Comparison of ENCODE assay signal across 18 cellular contexts in the genomic region with DNA sequence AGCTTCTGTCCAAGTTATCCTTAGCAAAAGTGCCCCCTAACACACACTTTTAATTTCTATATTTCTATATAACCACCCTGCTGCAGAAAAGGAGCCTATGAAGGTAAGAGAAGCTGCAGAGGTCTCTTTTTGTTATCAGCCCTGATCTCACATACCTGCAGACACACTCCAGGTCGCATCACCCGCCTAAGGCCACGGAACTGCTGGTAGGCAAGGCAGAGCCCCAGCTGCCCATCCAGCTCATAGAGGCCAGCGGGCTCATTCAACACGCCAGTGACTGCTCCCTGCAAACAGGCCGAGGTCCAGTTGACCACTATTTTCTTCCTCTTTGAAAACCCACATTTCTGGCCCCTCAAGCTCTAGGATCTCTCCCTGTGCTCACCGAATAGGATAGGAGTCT. TPM values are rescaled to one million over a fixed set of nuclear protein-coding genes. Genes with fewer than 3 reads are reported as not detected.
DNase-seq lines count a peak whose midpoint lies in the region; ATAC-seq, FAIRE-seq and TF ChIP-seq lines count a peak whose summit lies in the region.
"Had no signal": no experiment of that assay in that cellular context is flagged by ENCODE, and none has a peak within 500 bp of the region (broad histone marks: within the 10 kb centered on the region; RNA-seq: fewer than 3 reads in every experiment).

No MANE protein-coding gene starts in this region.

- no peaks in the 10 kb centered on the region for H3K27me3 Mint-ChIP-seq in activated naive CD8-positive, alpha-beta T cell
- no peaks in the 10 kb centered on the region for H3K27me3 Mint-ChIP-seq in activated naive CD8-positive, alpha-beta T cell treated with anti-CD3 and anti-CD28 coated beads for 36 hours
- no peaks in the 10 kb centered on the region for H3K27me3 Mint-ChIP-seq in activated T-helper 17 cell treated with anti-CD3 and anti-CD28 coated beads, Interleukin-2, amount 50 U/mL, for 72 hours
- no peaks in the 10 kb centered on the region for H3K27me3 Mint-ChIP-seq in nephron progenitor cell (ENCODE audit: low read depth, poor library complexity)
- H3K27me3 Mint-ChIP-seq: B cell; CD4-positive, CD25-positive, alpha-beta regulatory T cell had no signal

- no peak for DNase-seq in activated naive CD8-positive, alpha-beta T cell treated with anti-CD3 and anti-CD28 coated beads for 36 hours
- no peak for DNase-seq in nephron progenitor cell
- no peak for DNase-seq in posterior vena cava (ENCODE audit: low spot score)
- no peak for DNase-seq in H54 (ENCODE audit: insufficient read length, low spot score)
- DNase-seq: CD4-positive, CD25-positive, alpha-beta regulatory T cell; COR-L47; DMS 273 treated with DMSO at 0.1 percent for 48 hours; DMS53; DND-41; EL had no signal

- intact Hi-C loops in posterior vena cava (cut with DNase I), result loop anchor here in 1 of 2 donors (2.0 kb wide), 1 partner anchor 19 kb away; no protein-coding TSS in a partner anchor

- ATAC-seq in activated T-helper 17 cell treated with anti-CD3 and anti-CD28 coated beads, Interleukin-2, amount 50 U/mL, for 72 hours (replicated peaks), result no peak
- no peak for ATAC-seq in GM21528 (IDR thresholded peaks at IDR 0.05; ENCODE audit: low FRiP score, unreplicated experiment)
- ATAC-seq: GM12878, HepG2 had no signal

- no peak for FAIRE-seq in H54 (lab: Jason Lieb, UNC)
- FAIRE-seq: GM12878, H1, HepG2 had no signal

- peak overlapping the region; percentile 10 for H3K27ac Mint-ChIP-seq in activated naive CD8-positive, alpha-beta T cell
- H3K27ac Mint-ChIP-seq in activated naive CD8-positive, alpha-beta T cell treated with anti-CD3 and anti-CD28 coated beads for 36 hours, result no peak overlapping the region
- H3K27ac Mint-ChIP-seq in activated T-helper 17 cell treated with anti-CD3 and anti-CD28 coated beads, Interleukin-2, amount 50 U/mL, for 72 hours, result peak overlapping the region; percentile 30
- peak overlapping the region; percentile 59 for H3K27ac Mint-ChIP-seq in nephron progenitor cell
- H3K27ac Mint-ChIP-seq: B cell had no signal

- H3K4me3 Mint-ChIP-seq in activated naive CD8-positive, alpha-beta T cell, result no peak overlapping the region
- H3K4me3 Mint-ChIP-seq in activated naive CD8-positive, alpha-beta T cell treated with anti-CD3 and anti-CD28 coated beads for 36 hours, result no peak overlapping the region
- H3K4me3 Mint-ChIP-seq in activated T-helper 17 cell treated with anti-CD3 and anti-CD28 coated beads, Interleukin-2, amount 50 U/mL, for 72 hours, result no peak overlapping the region
- H3K4me3 Mint-ChIP-seq in nephron progenitor cell, result no peak overlapping the region
- H3K4me3 Mint-ChIP-seq: B cell; CD4-positive, CD25-positive, alpha-beta regulatory T cell; CD8-positive, alpha-beta memory T cell had no signal

- no peak for TF ChIP-seq POLR2A in H54 (IDR thresholded peaks at IDR 0.05; ENCODE audit: low read depth, low read length)

- H3K36me3 Mint-ChIP-seq in activated naive CD8-positive, alpha-beta T cell, result peaks cover 17% of the 10 kb centered on the region
- peaks cover 27% of the 10 kb centered on the region for H3K36me3 Mint-ChIP-seq in activated naive CD8-positive, alpha-beta T cell treated with anti-CD3 and anti-CD28 coated beads for 36 hours
- peaks cover 100% of the 10 kb centered on the region for H3K36me3 Mint-ChIP-seq in activated T-helper 17 cell treated with anti-CD3 and anti-CD28 coated beads, Interleukin-2, amount 50 U/mL, for 72 hours (ENCODE audit: low read depth)
- peaks cover 67% of the 10 kb centered on the region for H3K36me3 Mint-ChIP-seq in nephron progenitor cell (ENCODE audit: low read depth)

- TF ChIP-seq CTCF in nephron progenitor cell (IDR thresholded peaks at IDR 0.05), result no peak

- peaks cover 17% of the 10 kb centered on the region for H3K4me1 Mint-ChIP-seq in activated naive CD8-positive, alpha-beta T cell (ENCODE audit: low read depth)
- peaks cover 8% of the 10 kb centered on the region for H3K4me1 Mint-ChIP-seq in activated naive CD8-positive, alpha-beta T cell treated with anti-CD3 and anti-CD28 coated beads for 36 hours
- H3K4me1 Mint-ChIP-seq in activated T-helper 17 cell treated with anti-CD3 and anti-CD28 coated beads, Interleukin-2, amount 50 U/mL, for 72 hours, result peaks cover 4% of the 10 kb centered on the region
- H3K4me1 Mint-ChIP-seq in nephron progenitor cell, result no peaks in the 10 kb centered on the region

- H3K9me3 Mint-ChIP-seq in activated naive CD8-positive, alpha-beta T cell (ENCODE audit: low read depth), result no peaks in the 10 kb centered on the region
- no peaks in the 10 kb centered on the region for H3K9me3 Mint-ChIP-seq in activated naive CD8-positive, alpha-beta T cell treated with anti-CD3 and anti-CD28 coated beads for 36 hours
- no peaks in the 10 kb centered on the region for H3K9me3 Mint-ChIP-seq in activated T-helper 17 cell treated with anti-CD3 and anti-CD28 coated beads, Interleukin-2, amount 50 U/mL, for 72 hours
- H3K9me3 Mint-ChIP-seq in nephron progenitor cell, result no peaks in the 10 kb centered on the region
- H3K9me3 Mint-ChIP-seq: CD4-positive, CD25-positive, alpha-beta regulatory T cell; CD8-positive, alpha-beta memory T cell had no signal

RNA-seq across cellular contexts. Expression of gene CTC1, which starts 12.2 kb away (rescaled TPM):
- total RNA-seq in activated naive CD8-positive, alpha-beta T cell treated with anti-CD3 and anti-CD28 coated beads for 36 hours, result 10 to 100 TPM; 45.4 to 45.7 TPM
- total RNA-seq in activated T-helper 17 cell treated with anti-CD3 and anti-CD28 coated beads, Interleukin-2, amount 50 U/mL, for 72 hours, result 10 to 100 TPM; 53.8 to 80.4 TPM
- 10 to 100 TPM; 23.2 to 29.8 TPM for total RNA-seq in posterior vena cava

RNA-seq across cellular contexts. Expression of gene PFAS, which starts 13.4 kb away (rescaled TPM):
- total RNA-seq in activated naive CD8-positive, alpha-beta T cell treated with anti-CD3 and anti-CD28 coated beads for 36 hours, result 100 to 1,000 TPM; 187 to 192 TPM
- 100 to 1,000 TPM in 1 of 2 donors, 10 to 100 TPM in 1; 53.9 to 143 TPM for total RNA-seq in activated T-helper 17 cell treated with anti-CD3 and anti-CD28 coated beads, Interleukin-2, amount 50 U/mL, for 72 hours
- 10 to 100 TPM; 20.3 to 23.9 TPM for total RNA-seq in posterior vena cava

RNA-seq across cellular contexts. Expression of gene AURKB, which starts 25.3 kb away (rescaled TPM):
- total RNA-seq in activated naive CD8-positive, alpha-beta T cell treated with anti-CD3 and anti-CD28 coated beads for 36 hours, result 100 to 1,000 TPM; 177 to 181 TPM
- total RNA-seq in activated T-helper 17 cell treated with anti-CD3 and anti-CD28 coated beads, Interleukin-2, amount 50 U/mL, for 72 hours, result 100 to 1,000 TPM; 158 to 161 TPM
- under 1 TPM in 1 of 2 donors, not detected in 1; 0.69 TPM for total RNA-seq in posterior vena cava

RNA-seq across cellular contexts. Expression of gene BORCS6, which starts 45.7 kb away (rescaled TPM):
- 1 to 10 TPM; 5.1 to 5.2 TPM for total RNA-seq in activated naive CD8-positive, alpha-beta T cell treated with anti-CD3 and anti-CD28 coated beads for 36 hours
- total RNA-seq in activated T-helper 17 cell treated with anti-CD3 and anti-CD28 coated beads, Interleukin-2, amount 50 U/mL, for 72 hours, result 1 to 10 TPM; 4.7 to 7.0 TPM
- 1 to 10 TPM; 4.5 to 5.6 TPM for total RNA-seq in posterior vena cava

RNA-seq across cellular contexts. Expression of gene RANGRF, which starts 52.8 kb away (rescaled TPM):
- 10 to 100 TPM; 55.1 to 55.3 TPM for total RNA-seq in activated naive CD8-positive, alpha-beta T cell treated with anti-CD3 and anti-CD28 coated beads for 36 hours
- 10 to 100 TPM; 44.9 to 56.0 TPM for total RNA-seq in activated T-helper 17 cell treated with anti-CD3 and anti-CD28 coated beads, Interleukin-2, amount 50 U/mL, for 72 hours
- 10 to 100 TPM; 16.9 to 19.1 TPM for total RNA-seq in posterior vena cava

Comparison
In these comparisons a context has a peak if more than half of its experiments do, and no peak if none do; other contexts are left out.
1. RNA of gene AURKB, which starts 25.3 kb away (total RNA-seq): 177 to 181 TPM in activated naive CD8-positive, alpha-beta T cell treated with anti-CD3 and anti-CD28 coated beads for 36 hours and 158 to 161 TPM in activated T-helper 17 cell treated with anti-CD3 and anti-CD28 coated beads, Interleukin-2, amount 50 U/mL, for 72 hours; 0.69 TPM in posterior vena cava; every median in the first group is over 10 times any median in the second.